Comparison of ENCODE assay signal across 8 cellular contexts in the genomic region with DNA sequence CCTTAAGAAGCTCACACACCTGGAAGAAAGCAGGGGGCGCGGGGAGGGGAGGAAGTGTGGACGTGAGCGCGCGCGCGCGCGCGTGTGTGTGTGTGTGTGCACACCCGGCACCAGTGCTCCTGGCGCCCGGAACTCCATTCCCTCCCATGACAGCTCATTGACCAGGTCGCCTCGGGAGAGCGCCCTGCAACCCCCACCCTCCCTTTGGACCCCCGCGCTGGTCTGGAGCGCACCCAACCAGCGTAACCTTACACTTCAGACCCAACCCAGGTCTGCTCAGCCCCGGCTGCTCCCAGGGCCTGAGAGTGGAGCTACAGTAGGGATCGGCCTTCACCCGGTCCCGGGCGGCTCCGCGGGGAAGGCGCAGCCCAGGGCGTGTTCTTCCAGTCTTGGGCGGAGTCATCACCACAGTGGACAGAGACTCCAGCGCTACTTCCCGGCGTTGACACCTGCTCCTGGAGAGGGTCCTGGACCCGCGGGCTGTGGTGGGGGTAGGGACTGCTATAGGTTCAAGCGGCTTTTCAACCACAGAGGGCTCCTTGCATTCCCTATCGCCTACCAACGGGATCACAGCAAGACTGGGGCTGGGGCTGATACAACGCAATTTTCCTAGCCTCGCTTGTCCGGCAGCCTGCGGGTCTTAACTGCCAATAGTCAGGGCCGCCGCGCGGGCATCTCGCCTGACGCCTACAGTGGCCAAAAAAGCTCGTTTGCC. TPM values are rescaled to one million over a fixed set of nuclear protein-coding genes. Genes with fewer than 3 reads are reported as not detected.
DNase-seq lines count a peak whose midpoint lies in the region; ATAC-seq, FAIRE-seq and TF ChIP-seq lines count a peak whose summit lies in the region.

No MANE protein-coding gene starts in this region.

- H3K56ac ChIP-seq in H1 (replicated peaks; ENCODE audit: insufficient read length, low read depth, low read length), result no peak overlapping the region

- H3K23ac ChIP-seq in H1 (ENCODE audit: insufficient read length), result no peak overlapping the region

- WGBS in H1 (ENCODE audit: extremely low coverage in 1 of 2, insufficient coverage in 1 of 2, insufficient read length in 1 of 2, insufficient replicate concordance in 2 of 2, low coverage in 1 of 2, low lambda C conversion rate in 2 of 2, missing lambda C conversion rate in 1 of 2), 2 experiments, result 1% methylated on average over 25 of the region's 50 CpGs; no CpG with 5 or more reads in 1 of the 2 experiments

- H2BK15ac ChIP-seq in H1 (ENCODE audit: low read length), result no peak overlapping the region

- peak overlapping the region; percentile 70 for H3K27ac ChIP-seq in 22Rv1
- H3K27ac ChIP-seq in H1 (ENCODE audit: low read depth, low read length), result no peak overlapping the region
- H3K27ac ChIP-seq in muscle layer of duodenum (ENCODE audit: low read length), result no peak overlapping the region

- H2BK5ac ChIP-seq in H1 (ENCODE audit: low read depth, low read length), result no peak overlapping the region

- H4K5ac ChIP-seq in H1 (ENCODE audit: insufficient read length, low read depth, low read length), result no peak overlapping the region

- H3K36me3 ChIP-seq in H1 (ENCODE audit: control insufficient read depth in 2 of 4, insufficient read depth in 4 of 4, low read length in 3 of 4), result no peaks in the 10 kb centered on the region
- H3K36me3 ChIP-seq in muscle layer of duodenum (ENCODE audit: control insufficient read depth in 1 of 2, insufficient read depth in 2 of 2, low read length in 2 of 2), result no peaks in the 10 kb centered on the region

- ATAC-seq in GM18870 (IDR thresholded peaks at IDR 0.05; ENCODE audit: unreplicated experiment), result no peak
- ATAC-seq in HG03460 (IDR thresholded peaks at IDR 0.05; ENCODE audit: unreplicated experiment), result no peak

- H4K20me1 ChIP-seq in H1 (replicated peaks in 1 of 2; ENCODE audit: control insufficient read depth in 1 of 2, insufficient read depth in 2 of 2, low read length in 2 of 2), result peaks cover 0 to 8% of the 10 kb centered on the region in 2 experiments

- TF ChIP-seq EP300 in H1 (IDR thresholded peaks at IDR 0.05; ENCODE audit: borderline replicate concordance in 1 of 2, low read depth in 2 of 2, low read length in 2 of 2), result no peak

- TF ChIP-seq RAD21 in H1 (IDR thresholded peaks at IDR 0.05 in 1 of 2, conservative IDR thresholded peaks at IDR 0.05 in 1 of 2; ENCODE audit: low read depth in 2 of 2, low read length in 2 of 2), result no peak

- peak overlapping the region; percentile 32 for H4K91ac ChIP-seq in H1 (replicated peaks; ENCODE audit: insufficient read length, low read length)

- 0 out of 4 replicates have a peak, but pooled peaks cover 0 to 3% of the 10 kb centered on the region in 2 experiments for H3K79me2 ChIP-seq in H1 (ENCODE audit: control insufficient read depth in 1 of 2, insufficient read depth in 2 of 2, low read length in 2 of 2)

- H3K18ac ChIP-seq in H1 (ENCODE audit: extremely low read depth, low read length), result no peak overlapping the region

- H2AK5ac ChIP-seq in H1 (ENCODE audit: low read depth, low read length), result no peak overlapping the region

- no peak overlapping the region for H4K8ac ChIP-seq in H1 (ENCODE audit: extremely low read depth, insufficient read depth, low read length)

- H3K14ac ChIP-seq in H1 (ENCODE audit: insufficient read length), result no peak overlapping the region

- no peaks in the 10 kb centered on the region for H3K79me1 ChIP-seq in H1 (ENCODE audit: low read depth, low read length)

- H2BK12ac ChIP-seq in H1 (ENCODE audit: low read depth, low read length), result peak overlapping the region; percentile 44; the same call in 1 of the 2 replicates

- H2BK20ac ChIP-seq in H1 (ENCODE audit: low read length), result no peak overlapping the region

- peak overlapping the region in 1 of 4 experiments; percentile 9; a peak in 1 of 7 replicates for H3K9ac ChIP-seq in H1 (replicated peaks in 1 of 4; ENCODE audit: extremely low read depth in 1 of 4, low read depth in 3 of 4, low read length in 3 of 4)

- FAIRE-seq in GM12891 (lab: Jason Lieb, UNC), result no peak
- FAIRE-seq in H1 (lab: Jason Lieb, UNC), result no peak
- no peak for FAIRE-seq in GM19239 (lab: Jason Lieb, UNC)

- H2BK120ac ChIP-seq in H1 (replicated peaks; ENCODE audit: low read depth, low read length), result no peak overlapping the region

- peaks cover 16% of the 10 kb centered on the region for H3K23me2 ChIP-seq in H1 (ENCODE audit: low read depth, low read length)

- H3K4me1 ChIP-seq in H1 (replicated peaks in 1 of 4; ENCODE audit: control insufficient read depth in 3 of 4, insufficient read depth in 4 of 4, low read length in 3 of 4) (peaks cover 6 to 14% (median 7%) of the 10 kb centered on the region in 4 experiments; a peak in 6 of 7 replicates), muscle layer of duodenum (ENCODE audit: control insufficient read depth in 1 of 2, insufficient read depth in 2 of 2, low read length in 2 of 2) (peaks cover 0 to 20% of the 10 kb centered on the region in 2 donors)

- no peaks in the 10 kb centered on the region for H3K9me3 ChIP-seq in H1 (ENCODE audit: insufficient read depth in 2 of 2, low read depth in 1 of 2, low read length in 1 of 2)
- H3K9me3 ChIP-seq in muscle layer of duodenum (ENCODE audit: control insufficient read depth in 1 of 2, low read length in 2 of 2), result no peaks in the 10 kb centered on the region

- POLR2A ChIA-PET in H1 (lab: Charles Lee; ENCODE audit: partially characterized antibody), result interaction anchor here (0.8 to 1.0 kb wide), 3 partner anchors 9 to 1056 kb away, joined by 3 to 4 read pairs (median 3); no protein-coding TSS in a partner anchor

- H3K4me3 ChIP-seq in H1 (ENCODE audit: extremely low read depth in 1 of 4, insufficient read depth in 2 of 4, low read depth in 3 of 4, low read length in 4 of 4) (peak overlapping the region; percentile 51 to 83 (median 76)), muscle layer of duodenum (ENCODE audit: low read depth in 1 of 2, low read length in 2 of 2) (peak overlapping the region; percentile 61 to 81)

- DNase-seq in GM12891 (ENCODE audit: insufficient read length, low spot score) (peak; percentile 11), RKO (ENCODE audit: low spot score) (peak; percentile 69), H1 (ENCODE audit: low read depth in 1 of 2, low spot score in 2 of 2) (peak in 1 of 2 experiments; percentile 74), GM19239 (ENCODE audit: insufficient read length, low spot score) (no peak)

- TF ChIP-seq POLR2A in GM12891 (IDR thresholded peaks at IDR 0.05; ENCODE audit: low read depth, low read length), result no peak
- no peak for TF ChIP-seq POLR2A in H1 (IDR thresholded peaks at IDR 0.05; ENCODE audit: control extremely low read depth in 1 of 2, low read depth in 2 of 2, low read length in 2 of 2)

- peak overlapping the region; percentile 95 to 100 for H3K4me2 ChIP-seq in H1 (ENCODE audit: insufficient read depth in 1 of 2, low read depth in 2 of 2, low read length in 2 of 2)

- H2AFZ ChIP-seq in H1 (ENCODE audit: low read length), result peak overlapping the region; percentile 43; the same call in 1 of the 2 replicates

- H3K27me3 ChIP-seq in H1 (replicated peaks in 1 of 4; ENCODE audit: control insufficient read depth in 3 of 4, extremely low read depth in 1 of 4, insufficient read depth in 3 of 4, low read length in 3 of 4) (peaks cover 5 to 31% (median 24%) of the 10 kb centered on the region in 4 experiments), muscle layer of duodenum (ENCODE audit: low read depth, low read length) (peaks cover 4% of the 10 kb centered on the region)

- CTCF ChIA-PET in H1 (lab: Charles Lee; ENCODE audit: partially characterized antibody), result interaction anchor here (0.7 to 5.4 kb wide), 10 partner anchors 8 to 360 kb away, joined by 3 to 40 read pairs (median 4); no protein-coding TSS in a partner anchor

- no peak overlapping the region for H3K4ac ChIP-seq in H1 (replicated peaks; ENCODE audit: insufficient read length, low read depth, low read length)

- no peak for TF ChIP-seq CTCF in 22Rv1 (IDR thresholded peaks at IDR 0.05)
- TF ChIP-seq CTCF in H1 (IDR thresholded peaks at IDR 0.05; ENCODE audit: control extremely low read depth in 1 of 3, insufficient read depth in 1 of 3, low read depth in 1 of 3, low read length in 3 of 3), result no peak

TF ChIP-seq in GM12891, 5 proteins besides CTCF, POLR2A, EP300 and RAD21:
- TF ChIP-seq PAX5 (IDR thresholded peaks at IDR 0.05; ENCODE audit: insufficient read depth, low read length, severe bottlenecking) (no peak), POU2F2 (IDR thresholded peaks at IDR 0.05; ENCODE audit: low read depth, low read length) (no peak), SPI1 (IDR thresholded peaks at IDR 0.05; ENCODE audit: low read depth, low read length) (no peak), POLR2AphosphoS5 (IDR thresholded peaks at IDR 0.05; ENCODE audit: low read depth, low read length) (no peak), TAF1 (IDR thresholded peaks at IDR 0.05; ENCODE audit: low read depth, low read length) (no peak)

TF ChIP-seq in H1, 55 proteins besides CTCF, POLR2A, EP300 and RAD21 (continues in another document):
- TF ChIP-seq CTBP2 (IDR thresholded peaks at IDR 0.05; ENCODE audit: borderline replicate concordance, insufficient read depth, insufficient read length, low read length) (peak; percentile 19), MAFK (IDR thresholded peaks at IDR 0.05; ENCODE audit: low read depth, low read length) (no peak), JUND (IDR thresholded peaks at IDR 0.05; ENCODE audit: low read length) (no peak), HDAC6 (IDR thresholded peaks at IDR 0.05; ENCODE audit: low read depth, low read length) (no peak), NANOG (IDR thresholded peaks at IDR 0.05; ENCODE audit: insufficient read depth, low read depth, low read length, poor library complexity, severe bottlenecking) (no peak), SIN3A (conservative IDR thresholded peaks at IDR 0.05 in 1 of 2, IDR thresholded peaks at IDR 0.05 in 1 of 2; ENCODE audit: low read depth in 1 of 2, low read length in 2 of 2) (no peak), RFX5 (IDR thresholded peaks at IDR 0.05; ENCODE audit: borderline replicate concordance, low read depth, low read length) (no peak), BCL11A (IDR thresholded peaks at IDR 0.05; ENCODE audit: low read depth in 2 of 2, low read length in 2 of 2) (no peak), RNF2 (IDR thresholded peaks at IDR 0.05; ENCODE audit: borderline replicate concordance, low read depth, low read length, missing control alignments, poor library complexity, severe bottlenecking) (no peak), GTF2F1 (IDR thresholded peaks at IDR 0.05; ENCODE audit: borderline replicate concordance, low read depth, low read length) (no peak)

RNA-seq across cellular contexts. Expression of gene GALNT18, which starts 1.4 kb away (rescaled TPM):
- 1.4 TPM for polyA plus RNA-seq in GM12891 (2012; ENCODE audit: low read depth, missing spikeins)
- total RNA-seq in H1 (2021; fragmentation: NEBNext Ultra II Directional; extraction: Animal tissue kit (Norgen Biotek cat#: 25700)), result 5.7 and 6.0 TPM in 2 replicates
- 9.4 and 10.4 TPM in 2 replicates for polyA plus RNA-seq in H1 (2011; rRNA removed)
- 9.8 TPM for polyA plus RNA-seq in H1 (2011; cell fraction: cytosol; rRNA removed)
- polyA plus RNA-seq in H1 (2011; cell fraction: nucleus; rRNA removed), result 10.8 TPM
- polyA plus RNA-seq in H1 (2012, experiment 1 of 2), result 4.8 to 8.5 TPM (median 7.5 TPM) in 4 replicates
- polyA plus RNA-seq in H1 (2012, experiment 2 of 2), result 5.6 TPM
- polyA plus RNA-seq in H1 (2013, experiment 1 of 2), result 5.2 TPM
- polyA plus RNA-seq in H1 (2013, experiment 2 of 2), result 5.5 TPM
- 8.5 and 10.6 TPM in 2 replicates for polyA minus RNA-seq in H1 (2011; rRNA and poly(A)+ RNA removed)
- polyA minus RNA-seq in H1 (2011; cell fraction: cytosol; rRNA and poly(A)+ RNA removed), result 4.2 TPM
- 15.8 TPM for polyA minus RNA-seq in H1 (2011; cell fraction: nucleus; rRNA and poly(A)+ RNA removed)
